2 cellular contexts compared by ENCODE assay signal in genomic region chr3:23587513-23587912, GRCh38.
A peak's percentile ranks its signal among the peaks of the same experiment; 100 is the strongest.
TF ChIP-seq lines count a peak whose summit lies in the region.

No MANE protein-coding gene starts in this region.

TF ChIP-seq in SK-N-SH treated with all-trans-retinoic acid at 6 μM for 48 hours, 23 proteins besides CTCF, POLR2A, EP300 and RAD21 (continued from another document):
- TF ChIP-seq POU6F1 (CRISPR knock-in tag; IDR thresholded peaks at IDR 0.05; ENCODE audit: borderline replicate concordance, low read depth) (no peak), TSHZ2 (CRISPR knock-in tag; IDR thresholded peaks at IDR 0.05) (no peak), ZNF8 (CRISPR knock-in tag; IDR thresholded peaks at IDR 0.05) (no peak), GLIS3 (CRISPR knock-in tag; IDR thresholded peaks at IDR 0.05) (no peak), CSDC2 (CRISPR knock-in tag; IDR thresholded peaks at IDR 0.05) (no peak), ISL1 (CRISPR knock-in tag; IDR thresholded peaks at IDR 0.05) (peak; percentile 63)
TF ChIP-seq in SK-N-SH treated with all-trans-retinoic acid at 6 μM for 48 hours: peak in this region for 1.

TF ChIP-seq in SK-N-SH, 30 proteins besides CTCF, POLR2A, EP300 and RAD21 (continued from another document):
- no peak for TF ChIP-seq PBX3 (IDR thresholded peaks at IDR 0.05)
